In the genomic region with DNA sequence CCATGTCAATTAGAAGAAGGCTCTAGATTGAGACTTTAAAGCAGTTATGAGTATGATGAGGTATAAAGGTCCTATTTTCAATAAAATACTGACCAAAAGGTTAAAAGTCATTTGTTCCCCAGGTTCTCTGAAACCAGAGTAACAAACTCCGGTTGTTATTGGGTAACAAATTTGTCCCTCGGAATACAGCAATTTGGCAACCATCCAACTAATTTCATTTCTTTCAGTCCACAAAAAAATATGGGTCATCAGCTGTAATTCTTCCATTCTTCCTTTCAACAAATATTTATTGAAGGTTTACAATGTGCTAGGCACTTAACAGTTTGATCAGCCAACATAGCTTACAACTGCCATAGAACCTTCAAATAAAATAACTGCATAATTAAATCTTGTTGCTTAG, we compare ENCODE assay signal across 36 cellular contexts.
"Had no signal": no experiment of that assay in that cellular context is flagged by ENCODE, and none has a peak within 500 bp of the region (broad histone marks: within the 10 kb centered on the region; RNA-seq: fewer than 3 reads in every experiment).

No MANE protein-coding gene starts in this region.

- H3K27ac ChIP-seq: adrenal gland, body of pancreas, brain microvascular endothelial cell, breast epithelium, VCaP had no signal

- FAIRE-seq: astrocyte, TTC549 had no signal

- H3K27me3 ChIP-seq: adrenal gland, body of pancreas, brain microvascular endothelial cell, breast epithelium had no signal

- H3K4me1 ChIP-seq: breast epithelium had no signal

- H3K36me3 ChIP-seq: adrenal gland, brain microvascular endothelial cell, breast epithelium had no signal

- H3K4me3 Mint-ChIP-seq: activated B cell treated with CpG ODN at 0.5 μM for 24 hours; activated CD4-positive, alpha-beta T cell treated with anti-CD3 and anti-CD28 coated beads, Interleukin-2, amount 10 ng/mL, durations not matched to agents 24 days and 14 days; activated CD8-positive, alpha-beta T cell treated with anti-CD3 and anti-CD28 coated beads for 36 hours; activated naive CD4-positive, alpha-beta T cell treated with anti-CD3 and anti-CD28 coated beads for 36 hours; activated naive CD8-positive, alpha-beta T cell treated with anti-CD3 and anti-CD28 coated beads for 36 hours; activated T-cell treated with anti-CD3 and anti-CD28 coated beads, Interleukin-2, amount 50 U/mL, for 4 hours; activated T-cell treated with anti-CD3 and anti-CD28 coated beads, Interleukin-2, amount 50 U/mL, for 72 hours; activated T-helper 1 cell treated with anti-CD3 and anti-CD28 coated beads, Interleukin-12 subunit alpha, Interleukin-12 subunit beta, Interleukin-2, Interleukin-4 antibody, amounts not matched to agents 30 ng/mL and 10 ng/mL and 1 ng/mL, durations not matched to agents 14 hours and 24 hours and 36 hours; activated T-helper 17 cell treated with anti-CD3 and anti-CD28 coated beads, Interleukin-2, amount 50 U/mL, for 72 hours; T-helper 1 cell treated with Interleukin-12 subunit alpha and Interleukin-12 subunit beta and Interleukin-4 antibody, amounts not matched to agents 30 μg/mL and 1 μg/mL, for 36 hours; T-helper 2 cell treated with Interferon-gamma antibody and Interleukin-4, amounts not matched to agents 5 μg/mL and 100 μg/mL, for 36 hours had no signal

- H3K27ac Mint-ChIP-seq: activated B cell treated with CpG ODN at 0.5 μM for 24 hours; activated CD4-positive, alpha-beta T cell treated with anti-CD3 and anti-CD28 coated beads, Interleukin-2, amount 10 ng/mL, durations not matched to agents 24 days and 14 days; activated CD8-positive, alpha-beta T cell treated with anti-CD3 and anti-CD28 coated beads for 36 hours; activated naive CD4-positive, alpha-beta T cell treated with anti-CD3 and anti-CD28 coated beads for 36 hours; activated naive CD4-positive, alpha-beta T cell treated with anti-CD3 and anti-CD28 coated beads, Interleukin-2, amount 50 U/mL, for 72 hours; activated naive CD8-positive, alpha-beta T cell treated with anti-CD3 and anti-CD28 coated beads for 36 hours; activated T-cell treated with anti-CD3 and anti-CD28 coated beads, Interleukin-2, amount 50 U/mL, for 72 hours; activated T-helper 1 cell treated with anti-CD3 and anti-CD28 coated beads, Interleukin-12 subunit alpha, Interleukin-12 subunit beta, Interleukin-2, Interleukin-4 antibody, amounts not matched to agents 30 ng/mL and 10 ng/mL and 1 ng/mL, durations not matched to agents 14 hours and 24 hours and 36 hours; activated T-helper 17 cell treated with anti-CD3 and anti-CD28 coated beads, Interleukin-2, amount 50 U/mL, for 72 hours; T-helper 1 cell treated with Interleukin-12 subunit alpha and Interleukin-12 subunit beta and Interleukin-4 antibody, amounts not matched to agents 30 μg/mL and 1 μg/mL, for 36 hours; T-helper 2 cell treated with Interferon-gamma antibody and Interleukin-4, amounts not matched to agents 5 μg/mL and 100 μg/mL, for 36 hours had no signal

- H3K4me3 ChIP-seq: adrenal gland, body of pancreas, breast epithelium had no signal

- H3K36me3 Mint-ChIP-seq: activated naive CD4-positive, alpha-beta T cell treated with anti-CD3 and anti-CD28 coated beads, Interleukin-2, amount 50 U/mL, for 72 hours; activated naive CD8-positive, alpha-beta T cell treated with anti-CD3 and anti-CD28 coated beads for 36 hours had no signal

- DNase-seq: activated B cell treated with CpG ODN at 0.5 μM for 24 hours; activated CD4-positive, alpha-beta T cell treated with anti-CD3 and anti-CD28 coated beads for 4 hours; activated CD4-positive, alpha-beta T cell treated with anti-CD3 and anti-CD28 coated beads, Interleukin-2, amount 10 ng/mL, durations not matched to agents 24 days and 14 days; activated CD4-positive, alpha-beta T cell treated with anti-CD3 and anti-CD28 coated beads, Interleukin-2, amount 50 U/mL, for 1 hour; activated CD4-positive, alpha-beta T cell treated with anti-CD3 and anti-CD28 coated beads, Interleukin-2, amount 50 U/mL, for 4 hours; activated CD4-positive, CD25-positive, alpha-beta regulatory T cell treated with anti-CD3 and anti-CD28 coated beads, Interleukin-2, amount 50 U/mL, for 72 hours; activated CD8-positive, alpha-beta memory T cell treated with anti-CD3 and anti-CD28 coated beads, Interleukin-2, amount 50 U/mL, for 4 hours; activated CD8-positive, alpha-beta T cell treated with anti-CD3 and anti-CD28 coated beads for 36 hours; activated effector memory CD4-positive, alpha-beta T cell treated with anti-CD3 and anti-CD28 coated beads, Interleukin-2, amount 50 U/mL, for 16 hours; activated gamma-delta T cell treated with Interleukin-2 at 50 U/mL for 16 hours; activated naive CD4-positive, alpha-beta T cell; activated naive CD4-positive, alpha-beta T cell treated with anti-CD3 and anti-CD28 coated beads for 36 hours; activated naive CD4-positive, alpha-beta T cell treated with anti-CD3 and anti-CD28 coated beads, Interleukin-2, amount 50 U/mL, for 16 hours; activated naive CD8-positive, alpha-beta T cell treated with anti-CD3 and anti-CD28 coated beads for 36 hours; activated T-cell treated with anti-CD3 and anti-CD28 coated beads for 4 hours; activated T-cell treated with anti-CD3 and anti-CD28 coated beads, Interleukin-2, amount 50 U/mL, for 1 hour; activated T-cell treated with anti-CD3 and anti-CD28 coated beads, Interleukin-2, amount 50 U/mL, for 4 hours; activated T-cell treated with anti-CD3 and anti-CD28 coated beads, Interleukin-2, amount 50 U/mL, for 72 hours; adrenal gland; amniotic stem cell; aorta; body of pancreas; brain microvascular endothelial cell; central memory CD4-positive, alpha-beta T cell; T-helper 1 cell; T-helper 2 cell; T-helper 9 cell had no signal

- H3K4me1 Mint-ChIP-seq: activated B cell treated with CpG ODN at 0.5 μM for 24 hours; activated CD4-positive, alpha-beta T cell treated with anti-CD3 and anti-CD28 coated beads, Interleukin-2, amount 10 ng/mL, durations not matched to agents 24 days and 14 days; activated naive CD8-positive, alpha-beta T cell treated with anti-CD3 and anti-CD28 coated beads for 36 hours; activated T-helper 17 cell treated with anti-CD3 and anti-CD28 coated beads, Interleukin-2, amount 50 U/mL, for 72 hours had no signal

- H3K9me3 Mint-ChIP-seq: activated B cell treated with CpG ODN at 0.5 μM for 24 hours; activated CD4-positive, alpha-beta T cell treated with anti-CD3 and anti-CD28 coated beads, Interleukin-2, amount 10 ng/mL, durations not matched to agents 24 days and 14 days; activated CD8-positive, alpha-beta T cell treated with anti-CD3 and anti-CD28 coated beads for 36 hours; activated naive CD4-positive, alpha-beta T cell treated with anti-CD3 and anti-CD28 coated beads for 36 hours; activated naive CD4-positive, alpha-beta T cell treated with anti-CD3 and anti-CD28 coated beads, Interleukin-2, amount 50 U/mL, for 72 hours; activated naive CD8-positive, alpha-beta T cell treated with anti-CD3 and anti-CD28 coated beads for 36 hours; activated T-cell treated with anti-CD3 and anti-CD28 coated beads, Interleukin-2, amount 50 U/mL, for 4 hours; activated T-cell treated with anti-CD3 and anti-CD28 coated beads, Interleukin-2, amount 50 U/mL, for 72 hours; activated T-helper 1 cell treated with anti-CD3 and anti-CD28 coated beads, Interleukin-12 subunit alpha, Interleukin-12 subunit beta, Interleukin-2, Interleukin-4 antibody, amounts not matched to agents 30 ng/mL and 10 ng/mL and 1 ng/mL, durations not matched to agents 14 hours and 24 hours and 36 hours; activated T-helper 17 cell treated with anti-CD3 and anti-CD28 coated beads, Interleukin-2, amount 50 U/mL, for 72 hours; T-helper 1 cell treated with Interleukin-12 subunit alpha and Interleukin-12 subunit beta and Interleukin-4 antibody, amounts not matched to agents 30 μg/mL and 1 μg/mL, for 36 hours; T-helper 2 cell treated with Interferon-gamma antibody and Interleukin-4, amounts not matched to agents 5 μg/mL and 100 μg/mL, for 36 hours had no signal

- ATAC-seq: activated CD8-positive, alpha-beta T cell treated with anti-CD3 and anti-CD28 coated beads for 36 hours; activated naive CD4-positive, alpha-beta T cell treated with anti-CD3 and anti-CD28 coated beads, Interleukin-2, amount 50 U/mL, for 72 hours; activated T-cell treated with anti-CD3 and anti-CD28 coated beads, Interleukin-2, amount 50 U/mL, for 4 hours; activated T-cell treated with anti-CD3 and anti-CD28 coated beads, Interleukin-2, amount 50 U/mL, for 72 hours; activated T-helper 17 cell treated with anti-CD3 and anti-CD28 coated beads, Interleukin-2, amount 50 U/mL, for 72 hours; body of pancreas had no signal

- H3K9me3 ChIP-seq: adrenal gland, body of pancreas, breast epithelium had no signal
